In genomic region chr4:10120943-10121567, GRCh38 we compare ENCODE assay signal across 25 cellular contexts. TPM values are rescaled to one million over a fixed set of nuclear protein-coding genes. Genes with fewer than 3 reads are reported as not detected.
DNase-seq lines count a peak whose midpoint lies in the region; ATAC-seq, FAIRE-seq and TF ChIP-seq lines count a peak whose summit lies in the region.
"Had no signal": no experiment of that assay in that cellular context is flagged by ENCODE, and none has a peak within 500 bp of the region (broad histone marks: within the 10 kb centered on the region; RNA-seq: fewer than 3 reads in every experiment).

No MANE protein-coding gene starts in this region.

- no peaks in the 10 kb centered on the region for H3K36me3 Mint-ChIP-seq in neural crest cell (ENCODE audit: low read depth)
- H3K36me3 Mint-ChIP-seq: WTC11 had no signal

- H3K27ac Mint-ChIP-seq in neural crest cell (ENCODE audit: unreplicated experiment), result no peak overlapping the region
- H3K27ac Mint-ChIP-seq: activated CD4-positive, alpha-beta memory T cell treated with anti-CD3 and anti-CD28 coated beads for 36 hours; WTC11 had no signal

- H3K27ac ChIP-seq in left ventricle myocardium inferior (replicated peaks), result no peak overlapping the region
- peak overlapping the region; percentile 91 for H3K27ac ChIP-seq in kidney (ENCODE audit: low read depth in 2 of 2, low read length in 2 of 2)
- H3K27ac ChIP-seq in RWPE1, result no peak overlapping the region
- H3K27ac ChIP-seq: coronary artery, tibial artery had no signal

- no peak for ATAC-seq in Right ventricle myocardium superior (ENCODE audit: poor library complexity)
- no peak for ATAC-seq in HG02852 (IDR thresholded peaks at IDR 0.05; ENCODE audit: unreplicated experiment)
- ATAC-seq: SK-N-SH treated with all-trans-retinoic acid at 6 μM for 48 hours, WTC11 had no signal

- H3K36me3 ChIP-seq in left ventricle myocardium inferior (no peaks in the 10 kb centered on the region), kidney (ENCODE audit: control insufficient read depth in 1 of 2, insufficient read depth in 2 of 2, low read length in 2 of 2) (no peaks in the 10 kb centered on the region)
- H3K36me3 ChIP-seq: MG63, tibial artery had no signal

- peak overlapping the region; percentile 64 for H3K4me3 Mint-ChIP-seq in neural crest cell
- H3K4me3 Mint-ChIP-seq: activated CD4-positive, alpha-beta memory T cell treated with anti-CD3 and anti-CD28 coated beads for 36 hours; WTC11 had no signal

- intact Hi-C loops in Right ventricle myocardium superior (cut with DNase I), result no loop called here
- intact Hi-C loops in left ventricle myocardium inferior (cut with micrococcal nuclease), result no loop called here
- intact Hi-C loops in kidney (cut with DNase I), result no loop called here

- DNase-seq in Right ventricle myocardium superior (peak; percentile 8), left ventricle myocardium inferior (no peak), kidney (no peak), neural crest cell (ENCODE audit: low read depth, low spot score) (no peak), amygdala (lab: John Stamatoyannopoulos, UW) (no peak), RWPE1 (ENCODE audit: low spot score) (no peak)
- DNase-seq in activated CD4-positive, alpha-beta T cell treated with anti-CD3 and anti-CD28 coated beads for 1 hour, result no peak
- DNase-seq: activated CD4-positive, alpha-beta memory T cell treated with anti-CD3 and anti-CD28 coated beads for 36 hours; activated effector memory CD4-positive, alpha-beta T cell treated with anti-CD3 and anti-CD28 coated beads, Interleukin-2, amount 50 U/mL, for 16 hours; C1 segment of cervical spinal cord; glutamatergic neuron; H7; MG63; NCI-H1417 treated with DMSO at 0.1 percent for 48 hours; NCI-H2171; NCI-H526 treated with DMSO at 0.1 percent for 48 hours; RPMI8226; stimulated activated CD4-positive, alpha-beta T cell treated with anti-CD3 and anti-CD28 coated beads, Interleukin-2, amount 100 ng/mL, for 48 hours; T-helper 9 cell; tibial artery had no signal

- CTCF ChIA-PET in RWPE1 (lab: Yijun Ruan, JAX), result no interaction called here

- H3K4me3 ChIP-seq in left ventricle myocardium inferior (no peak overlapping the region), kidney (ENCODE audit: low read length in 2 of 2) (no peak overlapping the region)
- H3K4me3 ChIP-seq: coronary artery, MG63, tibial artery had no signal

- H3K9me3 Mint-ChIP-seq in neural crest cell, result no peaks in the 10 kb centered on the region
- H3K9me3 Mint-ChIP-seq: activated CD4-positive, alpha-beta memory T cell treated with anti-CD3 and anti-CD28 coated beads for 36 hours had no signal

- no peaks in the 10 kb centered on the region for H3K27me3 ChIP-seq in left ventricle myocardium inferior (ENCODE audit: low read depth)
- H3K27me3 ChIP-seq: MG63, tibial artery had no signal

- H3K4me1 ChIP-seq in left ventricle myocardium inferior (peaks cover 30% of the 10 kb centered on the region), kidney (ENCODE audit: control insufficient read depth in 1 of 2, insufficient read depth in 1 of 2, low read depth in 1 of 2, low read length in 2 of 2) (peaks cover 42 to 67% of the 10 kb centered on the region in 2 donors)

- POLR2A ChIA-PET in RWPE1 (lab: Yijun Ruan, JAX; ENCODE audit: low non-redundant PET), result no interaction called here

- H3K4me1 Mint-ChIP-seq in neural crest cell, result peaks cover 30% of the 10 kb centered on the region

- H3K9ac ChIP-seq in kidney (ENCODE audit: low read length in 2 of 2), result peak overlapping the region in 1 of 2 donors; percentile 47

- no peak for FAIRE-seq in kidney (lab: Jason Lieb, UNC)
- FAIRE-seq: endometrium had no signal

- H3K9me3 ChIP-seq in left ventricle myocardium inferior (replicated peaks), result no peaks in the 10 kb centered on the region
- H3K9me3 ChIP-seq in kidney (ENCODE audit: control insufficient read depth in 1 of 2, low read length in 2 of 2), result no peaks in the 10 kb centered on the region
- H3K9me3 ChIP-seq: MG63, tibial artery had no signal

- TF ChIP-seq CTCF in left ventricle myocardium inferior (IDR thresholded peaks at IDR 0.05; ENCODE audit: borderline replicate concordance) (no peak), kidney (IDR thresholded peaks at IDR 0.05; ENCODE audit: borderline replicate concordance, extremely low read depth, insufficient read depth) (no peak), neural crest cell (conservative IDR thresholded peaks at IDR 0.05) (no peak), RWPE1 (conservative IDR thresholded peaks at IDR 0.05; ENCODE audit: low read depth) (no peak)

- H3K27me3 Mint-ChIP-seq in neural crest cell (ENCODE audit: low read depth), result no peaks in the 10 kb centered on the region
- H3K27me3 Mint-ChIP-seq: activated CD4-positive, alpha-beta memory T cell treated with anti-CD3 and anti-CD28 coated beads for 36 hours had no signal

RNA-seq across cellular contexts. Expression of gene WDR1, which starts 4.5 kb away (rescaled TPM):
- total RNA-seq in Right ventricle myocardium superior, result 183 TPM
- 157 TPM for total RNA-seq in left ventricle myocardium inferior
- 313 TPM for total RNA-seq in kidney
- 176 TPM for polyA plus RNA-seq in kidney (ENCODE audit: insufficient read depth, low read depth, low replicate concordance)
- total RNA-seq in neural crest cell, result 154 and 155 TPM in 2 replicates

Comparison
In these comparisons a context has a peak if more than half of its experiments do, and no peak if none do; other contexts are left out.
1. H3K27ac ChIP-seq: peak in kidney (2 of 2); none in left ventricle myocardium inferior (single experiment) and RWPE1 (single experiment).